In genomic region chr10:34083567-34083966, GRCh38 we compare ENCODE assay signal across 37 cellular contexts.
"Had no signal": no experiment of that assay in that cellular context is flagged by ENCODE, and none has a peak within 500 bp of the region (broad histone marks: within the 10 kb centered on the region; RNA-seq: fewer than 3 reads in every experiment).

No MANE protein-coding gene starts in this region.

- H3K4me1 Mint-ChIP-seq: activated naive CD4-positive, alpha-beta T cell treated with anti-CD3 and anti-CD28 coated beads, Interleukin-2, amount 10 ng/mL, durations not matched to agents 7 days and 5 days; activated naive CD4-positive, alpha-beta T cell treated with anti-CD3 and anti-CD28 coated beads, Interleukin-2, amount 50 U/mL, for 24 hours; activated naive CD8-positive, alpha-beta T cell treated with anti-CD3 and anti-CD28 coated beads for 36 hours; activated naive CD8-positive, alpha-beta T cell treated with anti-CD3 and anti-CD28 coated beads, Interleukin-2, amount 10 ng/mL, durations not matched to agents 7 days and 5 days; activated naive CD8-positive, alpha-beta T cell treated with anti-CD3 and anti-CD28 coated beads, Interleukin-2, amount 50 U/mL, for 24 hours; activated T-helper 17 cell treated with anti-CD3 and anti-CD28 coated beads, Interleukin-2, amount 50 U/mL, for 72 hours; central memory CD8-positive, alpha-beta T cell had no signal

- ATAC-seq: activated naive CD4-positive, alpha-beta T cell treated with anti-CD3 and anti-CD28 coated beads, Interleukin-2, amount 50 U/mL, for 72 hours; activated naive CD8-positive, alpha-beta T cell treated with anti-CD3 and anti-CD28 coated beads, Interleukin-2, amount 50 U/mL, for 24 hours; activated T-cell treated with anti-CD3 and anti-CD28 coated beads, Interleukin-2, amount 50 U/mL, for 4 hours; activated T-cell treated with anti-CD3 and anti-CD28 coated beads, Interleukin-2, amount 50 U/mL, for 72 hours; activated T-helper 17 cell treated with anti-CD3 and anti-CD28 coated beads, Interleukin-2, amount 50 U/mL, for 72 hours; body of pancreas had no signal

- H3K4me1 ChIP-seq: adrenal gland, body of pancreas, breast epithelium had no signal

- H3K9me3 Mint-ChIP-seq: activated naive CD4-positive, alpha-beta T cell treated with anti-CD3 and anti-CD28 coated beads, Interleukin-2, amount 50 U/mL, for 24 hours had no signal

- H3K9me3 ChIP-seq: adrenal gland, body of pancreas had no signal

- H3K36me3 ChIP-seq: adrenal gland, ascending aorta, brain microvascular endothelial cell, breast epithelium, cardiac muscle cell had no signal

- H3K36me3 Mint-ChIP-seq: activated naive CD4-positive, alpha-beta T cell treated with anti-CD3 and anti-CD28 coated beads, Interleukin-2, amount 10 ng/mL, durations not matched to agents 7 days and 5 days; activated naive CD4-positive, alpha-beta T cell treated with anti-CD3 and anti-CD28 coated beads, Interleukin-2, amount 50 U/mL, for 24 hours; activated naive CD4-positive, alpha-beta T cell treated with anti-CD3 and anti-CD28 coated beads, Interleukin-2, amount 50 U/mL, for 72 hours; activated naive CD8-positive, alpha-beta T cell; activated naive CD8-positive, alpha-beta T cell treated with anti-CD3 and anti-CD28 coated beads for 36 hours; activated naive CD8-positive, alpha-beta T cell treated with anti-CD3 and anti-CD28 coated beads, Interleukin-2, amount 10 ng/mL, durations not matched to agents 7 days and 5 days had no signal

- H3K4me3 Mint-ChIP-seq: activated naive CD4-positive, alpha-beta T cell treated with anti-CD3 and anti-CD28 coated beads for 36 hours; activated naive CD4-positive, alpha-beta T cell treated with anti-CD3 and anti-CD28 coated beads, Interleukin-2, amount 10 ng/mL, durations not matched to agents 7 days and 5 days; activated naive CD4-positive, alpha-beta T cell treated with anti-CD3 and anti-CD28 coated beads, Interleukin-2, amount 50 U/mL, for 24 hours; activated naive CD8-positive, alpha-beta T cell; activated naive CD8-positive, alpha-beta T cell treated with anti-CD3 and anti-CD28 coated beads for 36 hours; activated naive CD8-positive, alpha-beta T cell treated with anti-CD3 and anti-CD28 coated beads, Interleukin-2, amount 10 ng/mL, durations not matched to agents 7 days and 5 days; activated naive CD8-positive, alpha-beta T cell treated with anti-CD3 and anti-CD28 coated beads, Interleukin-2, amount 50 U/mL, for 24 hours; activated T-cell treated with anti-CD3 and anti-CD28 coated beads, Interleukin-2, amount 50 U/mL, for 24 hours; activated T-cell treated with anti-CD3 and anti-CD28 coated beads, Interleukin-2, amount 50 U/mL, for 4 hours; activated T-cell treated with anti-CD3 and anti-CD28 coated beads, Interleukin-2, amount 50 U/mL, for 72 hours; activated T-helper 1 cell treated with anti-CD3 and anti-CD28 coated beads, Interleukin-12 subunit alpha, Interleukin-12 subunit beta, Interleukin-2, Interleukin-4 antibody, amounts not matched to agents 30 ng/mL and 10 ng/mL and 1 ng/mL, durations not matched to agents 14 hours and 24 hours and 36 hours; activated T-helper 17 cell treated with anti-CD3 and anti-CD28 coated beads, Interleukin-2, amount 50 U/mL, for 72 hours; brain; central memory CD8-positive, alpha-beta T cell had no signal

- DNase-seq: activated effector memory CD4-positive, alpha-beta T cell treated with anti-CD3 and anti-CD28 coated beads, Interleukin-2, amount 50 U/mL, for 16 hours; activated effector memory CD4-positive, alpha-beta T cell treated with Interleukin-2 at 50 U/mL for 16 hours; activated gamma-delta T cell; activated gamma-delta T cell treated with Interleukin-2 at 50 U/mL for 16 hours; activated naive CD4-positive, alpha-beta T cell; activated naive CD4-positive, alpha-beta T cell treated with anti-CD3 and anti-CD28 coated beads for 36 hours; activated naive CD4-positive, alpha-beta T cell treated with anti-CD3 and anti-CD28 coated beads, Interleukin-2, amount 10 ng/mL, durations not matched to agents 7 days and 5 days; activated naive CD4-positive, alpha-beta T cell treated with anti-CD3 and anti-CD28 coated beads, Interleukin-2, amount 50 U/mL, for 16 hours; activated naive CD4-positive, alpha-beta T cell treated with Interleukin-2 at 50 U/mL for 16 hours; activated naive CD8-positive, alpha-beta T cell treated with anti-CD3 and anti-CD28 coated beads for 36 hours; activated naive CD8-positive, alpha-beta T cell treated with anti-CD3 and anti-CD28 coated beads, Interleukin-2, amount 10 ng/mL, durations not matched to agents 7 days and 5 days; activated naive CD8-positive, alpha-beta T cell treated with anti-CD3 and anti-CD28 coated beads, Interleukin-2, amount 50 U/mL, for 24 hours; activated T-cell treated with anti-CD3 and anti-CD28 coated beads, Interleukin-2, amount 50 U/mL, for 24 hours; activated T-cell treated with anti-CD3 and anti-CD28 coated beads, Interleukin-2, amount 50 U/mL, for 4 hours; activated T-cell treated with anti-CD3 and anti-CD28 coated beads, Interleukin-2, amount 50 U/mL, for 48 hours; activated T-cell treated with anti-CD3 and anti-CD28 coated beads, Interleukin-2, amount 50 U/mL, for 72 hours; adrenal gland; amniotic stem cell; amygdala; anterior cingulate cortex; aorta; body of pancreas; brain microvascular endothelial cell; caudate nucleus; central memory CD4-positive, alpha-beta T cell; cerebellar nuclear complex had no signal

- H3K27me3 ChIP-seq: adrenal gland, ascending aorta, body of pancreas, brain microvascular endothelial cell, breast epithelium, cardiac muscle cell had no signal

- H3K27ac Mint-ChIP-seq: activated naive CD4-positive, alpha-beta T cell treated with anti-CD3 and anti-CD28 coated beads for 36 hours; activated naive CD4-positive, alpha-beta T cell treated with anti-CD3 and anti-CD28 coated beads, Interleukin-2, amount 10 ng/mL, durations not matched to agents 7 days and 5 days; activated naive CD4-positive, alpha-beta T cell treated with anti-CD3 and anti-CD28 coated beads, Interleukin-2, amount 50 U/mL, for 24 hours; activated naive CD4-positive, alpha-beta T cell treated with anti-CD3 and anti-CD28 coated beads, Interleukin-2, amount 50 U/mL, for 72 hours; activated naive CD8-positive, alpha-beta T cell; activated naive CD8-positive, alpha-beta T cell treated with anti-CD3 and anti-CD28 coated beads for 36 hours; activated naive CD8-positive, alpha-beta T cell treated with anti-CD3 and anti-CD28 coated beads, Interleukin-2, amount 10 ng/mL, durations not matched to agents 7 days and 5 days; activated naive CD8-positive, alpha-beta T cell treated with anti-CD3 and anti-CD28 coated beads, Interleukin-2, amount 50 U/mL, for 24 hours; activated T-cell treated with anti-CD3 and anti-CD28 coated beads, Interleukin-2, amount 50 U/mL, for 24 hours; activated T-cell treated with anti-CD3 and anti-CD28 coated beads, Interleukin-2, amount 50 U/mL, for 72 hours; activated T-helper 1 cell treated with anti-CD3 and anti-CD28 coated beads, Interleukin-12 subunit alpha, Interleukin-12 subunit beta, Interleukin-2, Interleukin-4 antibody, amounts not matched to agents 30 ng/mL and 10 ng/mL and 1 ng/mL, durations not matched to agents 14 hours and 24 hours and 36 hours; activated T-helper 17 cell treated with anti-CD3 and anti-CD28 coated beads, Interleukin-2, amount 50 U/mL, for 72 hours; activated T-helper 2 cell treated with anti-CD3 and anti-CD28 coated beads, Interferon-gamma antibody, Interleukin-2, Interleukin-4, amounts not matched to agents 10 μg/mL and 5 μg/mL and 100 μg/mL, durations not matched to agents 14 hours and 24 hours and 36 hours; brain had no signal

- H3K27ac ChIP-seq: adrenal gland, ascending aorta, body of pancreas, brain microvascular endothelial cell, breast epithelium, cardiac muscle cell had no signal

- H3K27me3 Mint-ChIP-seq: activated naive CD4-positive, alpha-beta T cell treated with anti-CD3 and anti-CD28 coated beads, Interleukin-2, amount 10 ng/mL, durations not matched to agents 7 days and 5 days; activated naive CD8-positive, alpha-beta T cell; activated naive CD8-positive, alpha-beta T cell treated with anti-CD3 and anti-CD28 coated beads, Interleukin-2, amount 50 U/mL, for 24 hours; activated T-cell treated with anti-CD3 and anti-CD28 coated beads, Interleukin-2, amount 50 U/mL, for 24 hours; central memory CD8-positive, alpha-beta T cell had no signal

- H3K4me3 ChIP-seq: adrenal gland, ascending aorta, body of pancreas, breast epithelium, cardiac muscle cell had no signal
